ENCODE assay signal across 8 cellular contexts in genomic region chr12:55935742-55936151, GRCh38. TPM values are rescaled to one million over a fixed set of nuclear protein-coding genes. Genes with fewer than 3 reads are reported as not detected.
DNase-seq lines count a peak whose midpoint lies in the region; ATAC-seq and TF ChIP-seq lines count a peak whose summit lies in the region.

No MANE protein-coding gene starts in this region.

- H3K4me1 ChIP-seq in esophagus squamous epithelium (peaks cover 25 to 93% (median 35%) of the 10 kb centered on the region in 3 donors), psoas muscle (peaks cover 10% of the 10 kb centered on the region)

- H3K36me3 ChIP-seq in esophagus squamous epithelium: peaks cover 4 to 53% (median 8%) of the 10 kb centered on the region in 3 donors
- H3K36me3 ChIP-seq in psoas muscle (ENCODE audit: insufficient read depth in 1 of 2, low read depth in 1 of 2): no peaks in the 10 kb centered on the region

- peak; percentile 23 to 30 for ATAC-seq in activated T-cell treated with anti-CD3 and anti-CD28 coated beads, Interleukin-2, amount 50 U/mL, for 4 hours
- ATAC-seq in psoas muscle (no peak), left lobe of liver (no peak), GM19328 (IDR thresholded peaks at IDR 0.05; ENCODE audit: unreplicated experiment) (no peak)

- H3K4me3 ChIP-seq in esophagus squamous epithelium (peak overlapping the region in 3 of 4 donors; percentile 23 to 32 (median 27)), psoas muscle (peak overlapping the region; percentile 29)

- peaks cover 42 to 49% of the 10 kb centered on the region in 2 donors for H3K36me3 Mint-ChIP-seq in CD14-positive monocyte
- peaks cover 33% of the 10 kb centered on the region for H3K36me3 Mint-ChIP-seq in activated T-cell treated with anti-CD3 and anti-CD28 coated beads, Interleukin-2, amount 50 U/mL, for 4 hours (ENCODE audit: insufficient read depth)

- no peak for TF ChIP-seq POLR2A in esophagus squamous epithelium (IDR thresholded peaks at IDR 0.05)

- no peaks in the 10 kb centered on the region for H3K27me3 ChIP-seq in esophagus squamous epithelium
- peaks cover 0 to 21% (median 3%) of the 10 kb centered on the region in 3 donors for H3K27me3 ChIP-seq in psoas muscle (ENCODE audit: insufficient read depth in 3 of 3, low read length in 2 of 3)

- peak overlapping the region in 5 of 7 donors; percentile 11 to 66 (median 58) for H3K27ac Mint-ChIP-seq in CD14-positive monocyte

- H3K4me1 Mint-ChIP-seq in CD14-positive monocyte: peaks cover 47% of the 10 kb centered on the region
- H3K4me1 Mint-ChIP-seq in activated T-cell treated with anti-CD3 and anti-CD28 coated beads, Interleukin-2, amount 50 U/mL, for 4 hours (ENCODE audit: low read depth): peaks cover 86% of the 10 kb centered on the region

- DNase-seq in CD14-positive monocyte (ENCODE audit: low spot score) (no peak), esophagus squamous epithelium (lab: John Stamatoyannopoulos, UW) (no peak), psoas muscle (peak; percentile 51 to 70), left lobe of liver (ENCODE audit: low spot score) (no peak), NCI-H748 treated with DMSO at 0.1 percent for 48 hours (lab: John Stamatoyannopoulos, UW) (no peak), HUDEP-2 (lab: John Stamatoyannopoulos, UW; ENCODE audit: unreplicated experiment in 76 of 76) (no peak)
- DNase-seq in activated T-cell treated with anti-CD3 and anti-CD28 coated beads, Interleukin-2, amount 50 U/mL, for 4 hours: peak; percentile 26

- H3K4me3 Mint-ChIP-seq in CD14-positive monocyte: no peak overlapping the region
- peak overlapping the region; percentile 98 for H3K4me3 Mint-ChIP-seq in activated T-cell treated with anti-CD3 and anti-CD28 coated beads, Interleukin-2, amount 50 U/mL, for 4 hours

- H3K27me3 Mint-ChIP-seq in CD14-positive monocyte (ENCODE audit: low read depth in 3 of 3): peaks cover 0 to 3% (median 1%) of the 10 kb centered on the region in 3 donors
- no peaks in the 10 kb centered on the region for H3K27me3 Mint-ChIP-seq in activated T-cell treated with anti-CD3 and anti-CD28 coated beads, Interleukin-2, amount 50 U/mL, for 4 hours (ENCODE audit: low read depth)

- H3K9me3 ChIP-seq in esophagus squamous epithelium (no peaks in the 10 kb centered on the region), psoas muscle (no peaks in the 10 kb centered on the region)

- WGBS in esophagus squamous epithelium, 2 donors: 65 to 88% methylated on average over 16 to 18 of the region's 26 CpGs
- 39 to 47% (median 41%) methylated on average over 26 of the region's 26 CpGs for WGBS in psoas muscle, 3 donors

- intact Hi-C loops in CD14-positive monocyte (cut with micrococcal nuclease): no loop called here
- intact Hi-C loops in esophagus squamous epithelium (cut with DNase I): no loop called here
- intact Hi-C loops in psoas muscle (cut with DNase I): loop anchor here in 1 of 2 donors (10.0 kb wide), 1 partner anchor 271 kb away; no protein-coding TSS in a partner anchor

- peak overlapping the region; percentile 14 to 100 (median 58) for H3K27ac ChIP-seq in esophagus squamous epithelium
- H3K27ac ChIP-seq in psoas muscle: no peak overlapping the region

- TF ChIP-seq CTCF in CD14-positive monocyte (IDR thresholded peaks at IDR 0.05): no peak
- no peak for TF ChIP-seq CTCF in esophagus squamous epithelium (IDR thresholded peaks at IDR 0.05)
- TF ChIP-seq CTCF in psoas muscle (IDR thresholded peaks at IDR 0.05): no peak

- no peaks in the 10 kb centered on the region for H3K9me3 Mint-ChIP-seq in CD14-positive monocyte
- H3K9me3 Mint-ChIP-seq in activated T-cell treated with anti-CD3 and anti-CD28 coated beads, Interleukin-2, amount 50 U/mL, for 4 hours: no peaks in the 10 kb centered on the region

RNA-seq across cellular contexts. Expression of gene DGKA, which starts 4.8 kb away (rescaled TPM):
- polyA plus RNA-seq in CD14-positive monocyte (10 to 100 TPM; 16.0 to 21.4 TPM), psoas muscle (1 to 10 TPM; 2.0 to 2.6 (median 2.0) TPM)
- total RNA-seq in activated T-cell treated with anti-CD3 and anti-CD28 coated beads, Interleukin-2, amount 50 U/mL, for 4 hours: 100 to 1,000 TPM; 132 to 164 (median 153) TPM
- total RNA-seq in esophagus squamous epithelium (100 to 1,000 TPM in 3 of 4 donors, 10 to 100 TPM in 1; 95.7 to 209 (median 159) TPM), psoas muscle (1 to 10 TPM; 4.3 to 5.4 (median 4.9) TPM), left lobe of liver (4.9 TPM)

RNA-seq across cellular contexts. Expression of gene PYM1, which starts 8.1 kb away (rescaled TPM):
- polyA plus RNA-seq in CD14-positive monocyte: 10 to 100 TPM; 39.5 to 47.1 TPM
- 10 to 100 TPM; 24.9 to 30.0 (median 28.4) TPM for total RNA-seq in activated T-cell treated with anti-CD3 and anti-CD28 coated beads, Interleukin-2, amount 50 U/mL, for 4 hours
- 100 to 1,000 TPM in 1 of 4 donors, 10 to 100 TPM in 3; 60.7 to 107 (median 85.0) TPM for total RNA-seq in esophagus squamous epithelium
- total RNA-seq in psoas muscle: 10 to 100 TPM; 14.6 to 20.6 (median 18.0) TPM
- 10 to 100 TPM; 19.0 to 39.8 (median 26.1) TPM for polyA plus RNA-seq in psoas muscle
- total RNA-seq in left lobe of liver: 16.5 TPM

RNA-seq across cellular contexts. Expression of gene PMEL, which starts 30.1 kb away (rescaled TPM):
- polyA plus RNA-seq in CD14-positive monocyte: under 1 TPM; 0.40 to 0.54 TPM
- total RNA-seq in activated T-cell treated with anti-CD3 and anti-CD28 coated beads, Interleukin-2, amount 50 U/mL, for 4 hours: under 1 TPM in 2 of 3 donors, not detected in 1; 0.13 to 0.41 TPM
- total RNA-seq in esophagus squamous epithelium: 1 to 10 TPM in 1 of 4 donors, under 1 TPM in 3; 0.48 to 3.4 (median 0.67) TPM
- under 1 TPM in 1 of 4 donors, not detected in 3; 0.37 TPM for total RNA-seq in psoas muscle
- polyA plus RNA-seq in psoas muscle: under 1 TPM; 0.14 to 0.23 (median 0.20) TPM
- total RNA-seq in left lobe of liver: 5.4 TPM

RNA-seq across cellular contexts. Expression of gene CDK2, which starts 30.9 kb away (rescaled TPM):
- polyA plus RNA-seq in CD14-positive monocyte (1 to 10 TPM; 4.1 to 4.7 TPM), psoas muscle (10 to 100 TPM in 2 of 3 donors, 1 to 10 TPM in 1; 5.1 to 13.9 (median 10.2) TPM)
- total RNA-seq in activated T-cell treated with anti-CD3 and anti-CD28 coated beads, Interleukin-2, amount 50 U/mL, for 4 hours: 10 to 100 TPM; 65.4 to 80.1 (median 74.1) TPM
- total RNA-seq in esophagus squamous epithelium (10 to 100 TPM; 11.1 to 22.6 (median 17.0) TPM), psoas muscle (10 to 100 TPM in 1 of 4 donors, 1 to 10 TPM in 3; 6.3 to 12.0 (median 7.9) TPM), left lobe of liver (11.0 TPM)

RNA-seq across cellular contexts. Expression of gene RAB5B, which starts 38.1 kb away (rescaled TPM):
- polyA plus RNA-seq in CD14-positive monocyte (10 to 100 TPM; 48.5 to 63.0 TPM), psoas muscle (10 to 100 TPM; 36.8 to 83.6 (median 52.1) TPM)
- total RNA-seq in activated T-cell treated with anti-CD3 and anti-CD28 coated beads, Interleukin-2, amount 50 U/mL, for 4 hours: 10 to 100 TPM; 18.5 to 27.5 (median 22.6) TPM
- total RNA-seq in esophagus squamous epithelium (10 to 100 TPM; 78.2 to 94.2 (median 86.4) TPM), psoas muscle (100 to 1,000 TPM in 2 of 4 donors, 10 to 100 TPM in 2; 92.8 to 107 (median 103) TPM), left lobe of liver (46.5 TPM)

Comparison
In these comparisons a context has a peak if more than half of its experiments do, and no peak if none do; other contexts are left out.
1. DNase-seq: peak in activated T-cell treated with anti-CD3 and anti-CD28 coated beads, Interleukin-2, amount 50 U/mL, for 4 hours (single experiment) and psoas muscle (2 of 2); none in CD14-positive monocyte (single experiment), esophagus squamous epithelium (single experiment), left lobe of liver (single experiment), NCI-H748 treated with DMSO at 0.1 percent for 48 hours (single experiment) and HUDEP-2 (0 of 76).
2. ATAC-seq: peak in activated T-cell treated with anti-CD3 and anti-CD28 coated beads, Interleukin-2, amount 50 U/mL, for 4 hours (2 of 2); none in psoas muscle (0 of 4), left lobe of liver (single experiment) and GM19328 (single experiment).
3. RNA of gene DGKA, which starts 4.8 kb away (total RNA-seq): 95.7 to 209 TPM in esophagus squamous epithelium and 132 to 164 TPM in activated T-cell treated with anti-CD3 and anti-CD28 coated beads, Interleukin-2, amount 50 U/mL, for 4 hours; 4.3 to 5.4 TPM in psoas muscle and 4.9 TPM in left lobe of liver (single experiment); every median in the first group is over 10 times any median in the second.